In genomic region chr6:134821397-134821796, GRCh38 we compare ENCODE assay signal across 24 cellular contexts.
"Had no signal": no experiment of that assay in that cellular context is flagged by ENCODE, and none has a peak within 500 bp of the region (broad histone marks: within the 10 kb centered on the region; RNA-seq: fewer than 3 reads in every experiment).

No MANE protein-coding gene starts in this region.

- H3K4me3 Mint-ChIP-seq: activated B cell treated with CpG ODN at 0.5 μM for 24 hours; activated CD4-positive, alpha-beta T cell treated with anti-CD3 and anti-CD28 coated beads, Interleukin-2, amount 10 ng/mL, durations not matched to agents 24 days and 14 days; activated CD8-positive, alpha-beta T cell treated with anti-CD3 and anti-CD28 coated beads, Interleukin-2, amount 10 ng/mL, durations not matched to agents 7 days and 5 days; activated naive CD4-positive, alpha-beta T cell treated with anti-CD3 and anti-CD28 coated beads, Interleukin-2, amount 50 U/mL, for 24 hours; naive B cell; T-helper 17 cell had no signal

- DNase-seq: activated B cell treated with CpG ODN at 0.5 μM for 24 hours; activated CD4-positive, alpha-beta T cell treated with anti-CD3 and anti-CD28 coated beads, Interleukin-2, amount 10 ng/mL, durations not matched to agents 24 days and 14 days; activated CD8-positive, alpha-beta memory T cell treated with anti-CD3 and anti-CD28 coated beads, Interleukin-2, amount 50 U/mL, for 4 hours; activated CD8-positive, alpha-beta T cell treated with anti-CD3 and anti-CD28 coated beads, Interleukin-2, amount 10 ng/mL, durations not matched to agents 7 days and 5 days; activated effector memory CD4-positive, alpha-beta T cell treated with anti-CD3 and anti-CD28 coated beads, Interleukin-2, amount 50 U/mL, for 16 hours; activated T-cell treated with anti-CD3 and anti-CD28 coated beads, Interleukin-2, amount 50 U/mL, for 48 hours; adrenal gland; brain microvascular endothelial cell; cortex of kidney; effector CD8-positive, alpha-beta T cell; glutamatergic neuron; kidney glomerular epithelial cell; lower lobe of right lung; naive B cell; right cardiac atrium; small intestine; stimulated activated CD4-positive, alpha-beta T cell treated with anti-CD3 and anti-CD28 coated beads, Interleukin-4, amount 100 ng/mL, for 4 hours; stimulated activated CD8-positive, alpha-beta memory T cell treated with anti-CD3 and anti-CD28 coated beads, Interleukin-4, amount 100 ng/mL, for 48 hours; stimulated activated naive CD4-positive, alpha-beta T cell treated with Interleukin-2 at 50 U/mL for 16 hours; substantia nigra; T-helper 17 cell; transverse colon had no signal

- ATAC-seq: activated CD8-positive, alpha-beta T cell treated with anti-CD3 and anti-CD28 coated beads, Interleukin-2, amount 10 ng/mL, durations not matched to agents 7 days and 5 days; lower lobe of right lung; right cardiac atrium; T-helper 17 cell had no signal

- H3K9me3 Mint-ChIP-seq: activated B cell treated with CpG ODN at 0.5 μM for 24 hours; activated CD4-positive, alpha-beta T cell treated with anti-CD3 and anti-CD28 coated beads, Interleukin-2, amount 10 ng/mL, durations not matched to agents 24 days and 14 days; activated naive CD4-positive, alpha-beta T cell treated with anti-CD3 and anti-CD28 coated beads, Interleukin-2, amount 50 U/mL, for 24 hours had no signal

- H3K4me1 Mint-ChIP-seq: activated B cell treated with CpG ODN at 0.5 μM for 24 hours; activated naive CD4-positive, alpha-beta T cell treated with anti-CD3 and anti-CD28 coated beads, Interleukin-2, amount 50 U/mL, for 24 hours; naive B cell had no signal

- H3K27me3 Mint-ChIP-seq: activated naive CD4-positive, alpha-beta T cell treated with anti-CD3 and anti-CD28 coated beads, Interleukin-2, amount 50 U/mL, for 24 hours; progenitor cell of endocrine pancreas had no signal

- H3K4me3 ChIP-seq: adrenal gland, lower lobe of right lung, transverse colon had no signal

- H3K36me3 ChIP-seq: adrenal gland, brain microvascular endothelial cell, lower lobe of right lung, transverse colon had no signal

- H3K27me3 ChIP-seq: adrenal gland, brain microvascular endothelial cell, transverse colon had no signal

- H3K27ac ChIP-seq: adrenal gland, brain microvascular endothelial cell, lower lobe of right lung, transverse colon had no signal

- H3K9me3 ChIP-seq: adrenal gland, lower lobe of right lung had no signal

- H3K27ac Mint-ChIP-seq: activated B cell treated with CpG ODN at 0.5 μM for 24 hours; activated CD4-positive, alpha-beta T cell treated with anti-CD3 and anti-CD28 coated beads, Interleukin-2, amount 10 ng/mL, durations not matched to agents 24 days and 14 days; activated CD8-positive, alpha-beta T cell treated with anti-CD3 and anti-CD28 coated beads, Interleukin-2, amount 10 ng/mL, durations not matched to agents 7 days and 5 days; activated naive CD4-positive, alpha-beta T cell treated with anti-CD3 and anti-CD28 coated beads, Interleukin-2, amount 50 U/mL, for 24 hours; naive B cell; progenitor cell of endocrine pancreas; T-helper 17 cell had no signal

- H3K4me1 ChIP-seq: adrenal gland had no signal

- H3K36me3 Mint-ChIP-seq: activated naive CD4-positive, alpha-beta T cell treated with anti-CD3 and anti-CD28 coated beads, Interleukin-2, amount 50 U/mL, for 24 hours; naive B cell had no signal
